In the genomic region with DNA sequence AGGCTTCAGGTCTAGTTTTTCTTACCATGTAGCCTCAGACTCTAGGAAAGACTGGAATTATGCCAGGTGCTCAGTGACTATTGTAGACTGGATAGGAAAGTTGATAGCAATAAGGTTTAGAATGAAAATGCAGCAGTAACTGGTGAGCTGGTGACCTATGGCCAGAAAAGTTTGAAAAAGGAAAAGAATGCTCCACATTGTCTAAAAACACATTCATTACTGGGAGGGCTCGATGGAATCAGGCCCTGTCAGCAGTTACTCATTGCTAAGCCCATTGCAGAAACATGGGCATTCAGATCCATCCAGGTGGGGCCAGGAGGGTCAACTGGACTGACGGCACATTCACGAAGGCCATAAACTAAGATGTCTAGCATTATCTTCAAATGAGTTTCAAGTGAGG, we compare ENCODE assay signal across 14 cellular contexts. TPM values are rescaled to one million over a fixed set of nuclear protein-coding genes. Genes with fewer than 3 reads are reported as not detected.
DNase-seq lines count a peak whose midpoint lies in the region; ATAC-seq lines count a peak whose summit lies in the region.
"Had no signal": no experiment of that assay in that cellular context is flagged by ENCODE, and none has a peak within 500 bp of the region (broad histone marks: within the 10 kb centered on the region; RNA-seq: fewer than 3 reads in every experiment).

No MANE protein-coding gene starts in this region.

- peak overlapping the region; percentile 3 for H3K4me3 Mint-ChIP-seq in activated CD4-positive, alpha-beta T cell treated with anti-CD3 and anti-CD28 coated beads for 36 hours
- peak overlapping the region; percentile 55 for H3K4me3 Mint-ChIP-seq in central memory CD8-positive, alpha-beta T cell
- H3K4me3 Mint-ChIP-seq: dendritic cell treated with granulocyte-macrophage colony-stimulating factor and Interleukin-4, amounts not matched to agents 40 ng/mL and 50 ng/mL, for 4 days had no signal

- ATAC-seq in activated CD4-positive, alpha-beta T cell treated with anti-CD3 and anti-CD28 coated beads for 36 hours, result no peak
- ATAC-seq in central memory CD8-positive, alpha-beta T cell (replicated peaks; ENCODE audit: extremely low read depth, poor library complexity, severe bottlenecking), result no peak

- peaks cover 41% of the 10 kb centered on the region for H3K36me3 ChIP-seq in KOPT-K1 (ENCODE audit: insufficient read depth, low read length)
- no peaks in the 10 kb centered on the region for H3K36me3 ChIP-seq in rectal smooth muscle tissue (ENCODE audit: control insufficient read depth, insufficient read depth, low read length)

- no peaks in the 10 kb centered on the region for H3K27me3 ChIP-seq in rectal smooth muscle tissue (ENCODE audit: control insufficient read depth, insufficient read depth, low read length)

- H3K27ac ChIP-seq in KOPT-K1 (ENCODE audit: low read depth, low read length, poor library complexity, severe bottlenecking) (peak overlapping the region; percentile 75), rectal smooth muscle tissue (ENCODE audit: low read depth, low read length) (peak overlapping the region; percentile 19)

- CTCF ChIA-PET in activated CD4-positive, alpha-beta T cell treated with anti-CD3 and anti-CD28 coated beads for 36 hours (lab: Charles Lee), result interaction anchor here (1.1 to 3.3 kb wide), 4 partner anchors 8 to 76 kb away, joined by 3 to 16 read pairs (median 9); a partner anchor contains a TSS

- H3K9ac ChIP-seq in rectal smooth muscle tissue (ENCODE audit: low read length), result no peak overlapping the region

- H3K27ac Mint-ChIP-seq in activated CD4-positive, alpha-beta T cell treated with anti-CD3 and anti-CD28 coated beads for 36 hours, result peak overlapping the region; percentile 82
- peak overlapping the region; percentile 77 for H3K27ac Mint-ChIP-seq in central memory CD8-positive, alpha-beta T cell (ENCODE audit: low read depth)

- POLR2A ChIA-PET in activated CD4-positive, alpha-beta T cell treated with anti-CD3 and anti-CD28 coated beads for 36 hours (lab: Charles Lee), result interaction anchor here (0.6 to 2.0 kb wide), 3 partner anchors 9 to 39 kb away, joined by 3 to 11 read pairs (median 4); a partner anchor contains a TSS

- no peaks in the 10 kb centered on the region for H3K9me3 ChIP-seq in KOPT-K1 (ENCODE audit: insufficient read depth, low read length, poor library complexity, severe bottlenecking)

- DNase-seq in activated CD4-positive, alpha-beta T cell treated with anti-CD3 and anti-CD28 coated beads for 36 hours, result no peak
- no peak for DNase-seq in activated CD4-positive, alpha-beta T cell treated with anti-CD3 and anti-CD28 coated beads, Interleukin-2, amount 50 U/mL, for 48 hours
- DNase-seq in central memory CD8-positive, alpha-beta T cell (ENCODE audit: low spot score in 2 of 2), result no peak
- DNase-seq in iPS-NIHi7 (ENCODE audit: extremely low spot score) (no peak), NOMO-1 (lab: John Stamatoyannopoulos, UW; ENCODE audit: unreplicated experiment in 2 of 2) (no peak), T-helper 1 cell (no peak)
- DNase-seq: activated CD8-positive, alpha-beta memory T cell treated with anti-CD3 and anti-CD28 coated beads for 24 hours; NCI-H187 treated with DMSO at 0.1 percent for 48 hours; NCI-H69 had no signal

- peaks cover 4% of the 10 kb centered on the region for H3K36me3 Mint-ChIP-seq in activated CD4-positive, alpha-beta T cell treated with anti-CD3 and anti-CD28 coated beads for 36 hours (ENCODE audit: low read depth)
- H3K36me3 Mint-ChIP-seq in central memory CD8-positive, alpha-beta T cell (ENCODE audit: insufficient read depth), result peaks cover 22% of the 10 kb centered on the region

- H3K27me3 Mint-ChIP-seq in activated CD4-positive, alpha-beta T cell treated with anti-CD3 and anti-CD28 coated beads for 36 hours, result no peaks in the 10 kb centered on the region
- no peaks in the 10 kb centered on the region for H3K27me3 Mint-ChIP-seq in central memory CD8-positive, alpha-beta T cell
- H3K27me3 Mint-ChIP-seq: dendritic cell treated with granulocyte-macrophage colony-stimulating factor and Interleukin-4, amounts not matched to agents 40 ng/mL and 50 ng/mL, for 4 days had no signal

- intact Hi-C loops in activated CD4-positive, alpha-beta T cell treated with anti-CD3 and anti-CD28 coated beads for 36 hours (cut with DNase I, micrococcal nuclease), result loop anchor here in 1 of 2 experiments (10.0 kb wide), 1 partner anchor 185 kb away; no protein-coding TSS in a partner anchor

- peaks cover 19% of the 10 kb centered on the region for H3K4me1 ChIP-seq in rectal smooth muscle tissue (ENCODE audit: control insufficient read depth, insufficient read depth, low read length)

- H3K9me3 Mint-ChIP-seq in activated CD4-positive, alpha-beta T cell treated with anti-CD3 and anti-CD28 coated beads for 36 hours (ENCODE audit: low read depth), result peaks cover 2% of the 10 kb centered on the region
- H3K9me3 Mint-ChIP-seq in central memory CD8-positive, alpha-beta T cell, result no peaks in the 10 kb centered on the region
- H3K9me3 Mint-ChIP-seq: dendritic cell treated with granulocyte-macrophage colony-stimulating factor and Interleukin-4, amounts not matched to agents 40 ng/mL and 50 ng/mL, for 4 days had no signal

- peaks cover 87% of the 10 kb centered on the region for H3K4me1 Mint-ChIP-seq in activated CD4-positive, alpha-beta T cell treated with anti-CD3 and anti-CD28 coated beads for 36 hours
- H3K4me1 Mint-ChIP-seq in central memory CD8-positive, alpha-beta T cell, result peaks cover 84% of the 10 kb centered on the region

- H3K4me3 ChIP-seq in rectal smooth muscle tissue (ENCODE audit: low read length), result no peak overlapping the region
- H3K4me3 ChIP-seq: lung, skin epidermis had no signal

RNA-seq across cellular contexts. Expression of a gene that starts 8.7 kb away (rescaled TPM):
- total RNA-seq in activated CD4-positive, alpha-beta T cell treated with anti-CD3 and anti-CD28 coated beads for 36 hours, result 100 to 1,000 TPM; 317 to 481 TPM
